ENCODE assay signal across 19 cellular contexts in the genomic region with DNA sequence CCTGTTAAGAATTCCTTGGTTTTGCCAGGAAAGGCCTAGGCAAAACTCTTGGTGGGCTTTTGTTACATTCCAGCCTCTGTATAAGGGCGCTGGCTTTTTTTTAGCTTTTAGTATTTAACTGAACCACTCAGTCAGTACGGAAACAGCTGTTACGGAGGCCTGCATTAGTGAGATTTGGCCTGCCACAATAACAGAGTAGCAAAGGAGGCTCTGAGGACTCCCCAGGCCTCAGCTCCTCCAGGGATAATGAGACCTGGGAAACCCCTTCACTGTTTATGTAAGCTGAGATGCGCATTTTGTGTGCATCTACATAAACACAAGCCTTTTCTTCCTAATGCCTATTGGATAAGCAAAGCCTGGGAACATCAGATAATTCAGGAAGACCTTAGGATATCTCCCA.
DNase-seq lines count a peak whose midpoint lies in the region; ATAC-seq and TF ChIP-seq lines count a peak whose summit lies in the region.
"Had no signal": no experiment of that assay in that cellular context is flagged by ENCODE, and none has a peak within 500 bp of the region (broad histone marks: within the 10 kb centered on the region; RNA-seq: fewer than 3 reads in every experiment).

No MANE protein-coding gene starts in this region.

- H3K36me3 Mint-ChIP-seq in endothelial cell (ENCODE audit: low read depth, unreplicated experiment) (peaks cover 32% of the 10 kb centered on the region), mesothelial cell of epicardium (peaks cover 35% of the 10 kb centered on the region)
- H3K36me3 Mint-ChIP-seq in activated CD8-positive, alpha-beta memory T cell treated with anti-CD3 and anti-CD28 coated beads, Interleukin-2, amount 10 ng/mL, durations not matched to agents 7 days and 5 days = no peaks in the 10 kb centered on the region
- H3K36me3 Mint-ChIP-seq: activated naive CD4-positive, alpha-beta T cell treated with anti-CD3 and anti-CD28 coated beads, Interleukin-2, amount 10 ng/mL, durations not matched to agents 7 days and 5 days had no signal

- CTCF ChIA-PET in activated CD8-positive, alpha-beta memory T cell treated with anti-CD3 and anti-CD28 coated beads, Interleukin-2, amount 10 ng/mL, durations not matched to agents 7 days and 5 days (lab: Charles Lee) = interaction anchor here (1.9 kb wide), 1 partner anchor 13 kb away, joined by 4 read pairs; no protein-coding TSS in a partner anchor

- H3K9me3 Mint-ChIP-seq in endothelial cell (ENCODE audit: unreplicated experiment) = no peaks in the 10 kb centered on the region
- H3K9me3 Mint-ChIP-seq in mesothelial cell of epicardium = no peaks in the 10 kb centered on the region
- H3K9me3 Mint-ChIP-seq in activated CD8-positive, alpha-beta memory T cell treated with anti-CD3 and anti-CD28 coated beads, Interleukin-2, amount 10 ng/mL, durations not matched to agents 7 days and 5 days (ENCODE audit: low read depth) = no peaks in the 10 kb centered on the region
- H3K9me3 Mint-ChIP-seq: activated CD4-positive, alpha-beta T cell treated with anti-CD3 and anti-CD28 coated beads, Interleukin-2, amount 10 ng/mL, durations not matched to agents 24 days and 14 days; activated naive CD4-positive, alpha-beta T cell treated with anti-CD3 and anti-CD28 coated beads, Interleukin-2, amount 10 ng/mL, durations not matched to agents 7 days and 5 days; stimulated activated naive CD8-positive, alpha-beta T cell treated with anti-CD3 and anti-CD28 coated beads, Interleukin-15, amount 100 ng/mL, for 72 hours had no signal

- no peak for TF ChIP-seq CTCF in BE2C (IDR thresholded peaks at IDR 0.05; ENCODE audit: low read depth, low read length)
- no peak for TF ChIP-seq CTCF in endothelial cell (IDR thresholded peaks at IDR 0.05; ENCODE audit: unreplicated experiment)
- TF ChIP-seq CTCF in mesothelial cell of epicardium (IDR thresholded peaks at IDR 0.05; ENCODE audit: unreplicated experiment) = no peak

- H3K27me3 Mint-ChIP-seq in endothelial cell (ENCODE audit: unreplicated experiment) = peaks cover 5% of the 10 kb centered on the region
- H3K27me3 Mint-ChIP-seq in mesothelial cell of epicardium (ENCODE audit: low read depth) = no peaks in the 10 kb centered on the region
- H3K27me3 Mint-ChIP-seq in activated CD8-positive, alpha-beta memory T cell treated with anti-CD3 and anti-CD28 coated beads, Interleukin-2, amount 10 ng/mL, durations not matched to agents 7 days and 5 days = no peaks in the 10 kb centered on the region
- H3K27me3 Mint-ChIP-seq: activated CD4-positive, alpha-beta T cell treated with anti-CD3 and anti-CD28 coated beads, Interleukin-2, amount 10 ng/mL, durations not matched to agents 24 days and 14 days; activated naive CD4-positive, alpha-beta T cell treated with anti-CD3 and anti-CD28 coated beads, Interleukin-2, amount 10 ng/mL, durations not matched to agents 7 days and 5 days; stimulated activated naive CD8-positive, alpha-beta T cell treated with anti-CD3 and anti-CD28 coated beads, Interleukin-15, amount 100 ng/mL, for 72 hours had no signal

- no peak for ATAC-seq in activated CD8-positive, alpha-beta memory T cell treated with anti-CD3 and anti-CD28 coated beads, Interleukin-2, amount 10 ng/mL, durations not matched to agents 7 days and 5 days
- ATAC-seq: gastroesophageal sphincter; right lobe of liver; stimulated activated naive CD8-positive, alpha-beta T cell treated with anti-CD3 and anti-CD28 coated beads, Interleukin-15, amount 100 ng/mL, for 72 hours had no signal

- H3K36me3 ChIP-seq in BE2C = peaks cover 21% of the 10 kb centered on the region
- H3K36me3 ChIP-seq in HUES64 (ENCODE audit: insufficient read depth, low read length) = peaks cover 52% of the 10 kb centered on the region
- H3K36me3 ChIP-seq: vagina had no signal

- H3K4me3 Mint-ChIP-seq in endothelial cell (ENCODE audit: unreplicated experiment) (no peak overlapping the region), mesothelial cell of epicardium (peak overlapping the region; percentile 10)
- H3K4me3 Mint-ChIP-seq in activated CD8-positive, alpha-beta memory T cell treated with anti-CD3 and anti-CD28 coated beads, Interleukin-2, amount 10 ng/mL, durations not matched to agents 7 days and 5 days = no peak overlapping the region
- H3K4me3 Mint-ChIP-seq: activated CD4-positive, alpha-beta T cell treated with anti-CD3 and anti-CD28 coated beads, Interleukin-2, amount 10 ng/mL, durations not matched to agents 24 days and 14 days; activated naive CD4-positive, alpha-beta T cell treated with anti-CD3 and anti-CD28 coated beads, Interleukin-2, amount 10 ng/mL, durations not matched to agents 7 days and 5 days; stimulated activated naive CD8-positive, alpha-beta T cell treated with anti-CD3 and anti-CD28 coated beads, Interleukin-15, amount 100 ng/mL, for 72 hours had no signal

- H3K4me1 ChIP-seq in BE2C (peaks cover 10% of the 10 kb centered on the region), HUES64 (ENCODE audit: insufficient read depth, low read length) (peaks cover 45% of the 10 kb centered on the region)
- H3K4me1 ChIP-seq: right lobe of liver had no signal

- H3K27me3 ChIP-seq in BE2C (no peaks in the 10 kb centered on the region), HUES64 (ENCODE audit: insufficient read depth, low read length) (no peaks in the 10 kb centered on the region)
- H3K27me3 ChIP-seq: gastroesophageal sphincter, right lobe of liver, vagina had no signal

- H3K4me3 ChIP-seq in BE2C (ENCODE audit: low read depth, low read length) (no peak overlapping the region), HUES64 (ENCODE audit: low read length) (peak overlapping the region; percentile 32)
- H3K4me3 ChIP-seq: coronary artery, gastroesophageal sphincter, right lobe of liver, SK-N-MC, vagina had no signal

- H3K9me3 ChIP-seq in BE2C = no peaks in the 10 kb centered on the region
- no peaks in the 10 kb centered on the region for H3K9me3 ChIP-seq in HUES64 (ENCODE audit: insufficient read depth, low read depth, low read length)
- H3K9me3 ChIP-seq: gastroesophageal sphincter, right lobe of liver, vagina had no signal

- peak overlapping the region; percentile 89 for H3K27ac ChIP-seq in HUES64 (ENCODE audit: low read depth, low read length)
- H3K27ac ChIP-seq: coronary artery, gastroesophageal sphincter, right lobe of liver, SK-N-MC, vagina had no signal

- peak; percentile 13 for DNase-seq in BE2C
- DNase-seq in endothelial cell (ENCODE audit: low spot score) = peak; percentile 14
- no peak for DNase-seq in mesothelial cell of epicardium (ENCODE audit: low spot score in 2 of 2, unreplicated experiment in 2 of 2)
- no peak for DNase-seq in activated CD8-positive, alpha-beta memory T cell treated with anti-CD3 and anti-CD28 coated beads, Interleukin-2, amount 10 ng/mL, durations not matched to agents 7 days and 5 days
- DNase-seq in HuH-7.5 (ENCODE audit: low spot score) = no peak
- no peak for DNase-seq in 8988T
- DNase-seq in RPMI8226 = no peak
- DNase-seq: activated CD4-positive, alpha-beta T cell treated with anti-CD3 and anti-CD28 coated beads, Interleukin-2, amount 10 ng/mL, durations not matched to agents 24 days and 14 days; activated naive CD4-positive, alpha-beta T cell treated with anti-CD3 and anti-CD28 coated beads, Interleukin-2, amount 10 ng/mL, durations not matched to agents 7 days and 5 days; NCI-H1694 treated with DMSO at 0.1 percent for 48 hours; occipital lobe; OCI-M1; right lobe of liver; stimulated activated naive CD8-positive, alpha-beta T cell treated with anti-CD3 and anti-CD28 coated beads, Interleukin-15, amount 100 ng/mL, for 72 hours had no signal

- H3K9ac ChIP-seq in HUES64 (ENCODE audit: low read depth, low read length) = peak overlapping the region; percentile 17; the same call in 1 of the 2 replicates

- H3K4me1 Mint-ChIP-seq in endothelial cell (ENCODE audit: unreplicated experiment) (peaks cover 50% of the 10 kb centered on the region), mesothelial cell of epicardium (peaks cover 30% of the 10 kb centered on the region)
- no peaks in the 10 kb centered on the region for H3K4me1 Mint-ChIP-seq in activated CD8-positive, alpha-beta memory T cell treated with anti-CD3 and anti-CD28 coated beads, Interleukin-2, amount 10 ng/mL, durations not matched to agents 7 days and 5 days
- H3K4me1 Mint-ChIP-seq: activated CD4-positive, alpha-beta T cell treated with anti-CD3 and anti-CD28 coated beads, Interleukin-2, amount 10 ng/mL, durations not matched to agents 24 days and 14 days; stimulated activated naive CD8-positive, alpha-beta T cell treated with anti-CD3 and anti-CD28 coated beads, Interleukin-15, amount 100 ng/mL, for 72 hours had no signal

- 49% methylated on average over 4 of the region's 4 CpGs for WGBS in HUES64

- H3K27ac Mint-ChIP-seq in endothelial cell (ENCODE audit: unreplicated experiment) = peak overlapping the region; percentile 88
- H3K27ac Mint-ChIP-seq in mesothelial cell of epicardium = peak overlapping the region; percentile 74
- no peak overlapping the region for H3K27ac Mint-ChIP-seq in activated CD8-positive, alpha-beta memory T cell treated with anti-CD3 and anti-CD28 coated beads, Interleukin-2, amount 10 ng/mL, durations not matched to agents 7 days and 5 days
- H3K27ac Mint-ChIP-seq: activated CD4-positive, alpha-beta T cell treated with anti-CD3 and anti-CD28 coated beads, Interleukin-2, amount 10 ng/mL, durations not matched to agents 24 days and 14 days; activated naive CD4-positive, alpha-beta T cell treated with anti-CD3 and anti-CD28 coated beads, Interleukin-2, amount 10 ng/mL, durations not matched to agents 7 days and 5 days had no signal

Comparison
In these comparisons a context has a peak if more than half of its experiments do, and no peak if none do; other contexts are left out.
1. DNase-seq: peak in BE2C (single experiment) and endothelial cell (single experiment); none in mesothelial cell of epicardium (0 of 2), activated CD8-positive, alpha-beta memory T cell treated with anti-CD3 and anti-CD28 coated beads, Interleukin-2, amount 10 ng/mL, durations not matched to agents 7 days and 5 days (single experiment), HuH-7.5 (single experiment), 8988T (single experiment) and RPMI8226 (single experiment).